In genomic region chr13:98143601-98144500, GRCh38 we compare ENCODE assay signal across 8 cellular contexts. TPM values are rescaled to one million over a fixed set of nuclear protein-coding genes. Genes with fewer than 3 reads are reported as not detected.
DNase-seq lines count a peak whose midpoint lies in the region; ATAC-seq, FAIRE-seq and TF ChIP-seq lines count a peak whose summit lies in the region.

No MANE protein-coding gene starts in this region.

- H3K4me1 ChIP-seq in gastroesophageal sphincter (peaks cover 0 to 30% (median 8%) of the 10 kb centered on the region in 3 donors), pancreas (peaks cover 18 to 26% (median 22%) of the 10 kb centered on the region in 3 donors)

- WGBS in gastroesophageal sphincter (ENCODE audit: low coverage in 1 of 2), 2 donors = 3 to 4% methylated on average over 9 to 12 of the region's 76 CpGs
- 1 to 2% methylated on average over 41 to 76 of the region's 76 CpGs for WGBS in pancreas, 2 donors

- no peak for TF ChIP-seq POLR2A in gastroesophageal sphincter (IDR thresholded peaks at IDR 0.05)

- H3K36me3 ChIP-seq in WERI-Rb-1 (peaks cover 10% of the 10 kb centered on the region), gastroesophageal sphincter (no peaks in the 10 kb centered on the region), pancreas (no peaks in the 10 kb centered on the region)

- TF ChIP-seq CTCF in WERI-Rb-1 (IDR thresholded peaks at IDR 0.05; ENCODE audit: low read depth, low read length) (no peak), gastroesophageal sphincter (IDR thresholded peaks at IDR 0.05) (no peak), pancreas (IDR thresholded peaks at IDR 0.05) (no peak)

- ATAC-seq in HG02763 (IDR thresholded peaks at IDR 0.05; ENCODE audit: unreplicated experiment) (peak; percentile 13), gastroesophageal sphincter (no peak), pancreas (peak; percentile 2 to 19 (median 8)), GM18858 (IDR thresholded peaks at IDR 0.05; ENCODE audit: unreplicated experiment) (no peak)

- no peaks in the 10 kb centered on the region for H3K27me3 ChIP-seq in WERI-Rb-1 (ENCODE audit: insufficient read depth, low read depth, severe bottlenecking)
- H3K27me3 ChIP-seq in gastroesophageal sphincter = no peaks in the 10 kb centered on the region
- no peaks in the 10 kb centered on the region for H3K27me3 ChIP-seq in pancreas

- H3K27ac ChIP-seq in WERI-Rb-1 (peak overlapping the region; percentile 80), gastroesophageal sphincter (peak overlapping the region in 3 of 4 donors; percentile 78 to 84 (median 81)), pancreas (peak overlapping the region; percentile 22 to 79 (median 76))

- TF ChIP-seq EP300 in gastroesophageal sphincter (IDR thresholded peaks at IDR 0.05) = no peak

- H3K9me3 ChIP-seq in WERI-Rb-1 (ENCODE audit: severe bottlenecking) (no peaks in the 10 kb centered on the region), gastroesophageal sphincter (no peaks in the 10 kb centered on the region), pancreas (no peaks in the 10 kb centered on the region)

- FAIRE-seq in pancreas (lab: Jason Lieb, UNC) = no peak

- DNase-seq in DMS79 (lab: John Stamatoyannopoulos, UW) (peak; percentile 29), DMS79 treated with DMSO at 0.1 percent for 48 hours (lab: John Stamatoyannopoulos, UW) (no peak), WERI-Rb-1 (no peak), pancreas (peak in 5 of 6 donors; percentile 25 to 76 (median 33)), SHP77 treated with DMSO at 0.1 percent for 48 hours (lab: John Stamatoyannopoulos, UW) (no peak)

- intact Hi-C loops in pancreas (cut with DNase I) = loop anchor here in 2 of 3 donors (10.0 kb wide), 2 partner anchors 71 to 281 kb away; no protein-coding TSS in a partner anchor

- H3K4me3 ChIP-seq in WERI-Rb-1 (ENCODE audit: low read depth, low read length) (peak overlapping the region; percentile 94), gastroesophageal sphincter (peak overlapping the region; percentile 64 to 98), pancreas (peak overlapping the region; percentile 63 to 79 (median 70))

RNA-seq across cellular contexts. Expression of gene FARP1, which starts 1.0 kb away (rescaled TPM):
- total RNA-seq in gastroesophageal sphincter (10 to 100 TPM; 28.3 to 69.2 (median 36.4) TPM), pancreas (10 to 100 TPM; 49.9 to 95.1 (median 63.8) TPM)
- 10 to 100 TPM; 30.8 to 33.4 TPM for polyA plus RNA-seq in pancreas

RNA-seq across cellular contexts. Expression of gene RNF113B, which starts 33.2 kb away (rescaled TPM):
- total RNA-seq in gastroesophageal sphincter = not detected
- total RNA-seq in pancreas = not detected
- polyA plus RNA-seq in pancreas = not detected

Comparison
In these comparisons a context has a peak if more than half of its experiments do, and no peak if none do; other contexts are left out.
1. DNase-seq: peak in DMS79 (single experiment) and pancreas (5 of 6); none in DMS79 treated with DMSO at 0.1 percent for 48 hours (single experiment), WERI-Rb-1 (single experiment) and SHP77 treated with DMSO at 0.1 percent for 48 hours (single experiment).
2. ATAC-seq: peak in HG02763 (single experiment) and pancreas (4 of 4); none in gastroesophageal sphincter (single experiment) and GM18858 (single experiment).
3. Peak in every context shown above with its lines, with median percentiles within 50 percentile points of each other: H3K27ac ChIP-seq and H3K4me3 ChIP-seq.